In genomic region chr15:65906396-65906795, GRCh38 we compare ENCODE assay signal across 22 cellular contexts. TPM values are rescaled to one million over a fixed set of nuclear protein-coding genes. Genes with fewer than 3 reads are reported as not detected.
DNase-seq lines count a peak whose midpoint lies in the region; ATAC-seq, FAIRE-seq and TF ChIP-seq lines count a peak whose summit lies in the region.
"Had no signal": no experiment of that assay in that cellular context is flagged by ENCODE, and none has a peak within 500 bp of the region (broad histone marks: within the 10 kb centered on the region; RNA-seq: fewer than 3 reads in every experiment).

No MANE protein-coding gene starts in this region.

- H4K20me1 ChIP-seq in PC-3 (ENCODE audit: low read length) = no peaks in the 10 kb centered on the region

- H3K4me3 ChIP-seq in H7 (ENCODE audit: insufficient read depth, low read depth, low read length) (no peak overlapping the region), PC-3 (ENCODE audit: low read length) (no peak overlapping the region), pancreas (no peak overlapping the region), lower leg skin (ENCODE audit: low read depth, poor library complexity, severe bottlenecking) (no peak overlapping the region)
- H3K4me3 ChIP-seq: adrenal gland, SJCRH30, upper lobe of right lung had no signal

- H3K27ac ChIP-seq in PC-3 (ENCODE audit: low read length) (no peak overlapping the region), pancreas (peak overlapping the region in 3 of 4 donors; percentile 2 to 42 (median 12))
- H3K27ac ChIP-seq: adrenal gland, HL-60, SJCRH30, upper lobe of right lung had no signal

- POLR2A ChIA-PET in PC-3 (lab: Charles Lee; ENCODE audit: unreplicated experiment) = no interaction called here

- no peak for FAIRE-seq in pancreas (lab: Jason Lieb, UNC)
- FAIRE-seq: endothelial cell of umbilical vein had no signal

- no peaks in the 10 kb centered on the region for H3K27me3 ChIP-seq in H7 (ENCODE audit: control insufficient read depth, insufficient read depth, low read length)
- no peaks in the 10 kb centered on the region for H3K27me3 ChIP-seq in PC-3 (ENCODE audit: low read length)
- H3K27me3 ChIP-seq in pancreas = no peaks in the 10 kb centered on the region
- H3K27me3 ChIP-seq: adrenal gland, SJCRH30, upper lobe of right lung had no signal

- TF ChIP-seq CTCF in PC-3 (conservative IDR thresholded peaks at IDR 0.05; ENCODE audit: low read depth, low read length) (no peak), pancreas (IDR thresholded peaks at IDR 0.05) (no peak), lower leg skin (IDR thresholded peaks at IDR 0.05) (no peak)

- H3K36me3 ChIP-seq in H7 (replicated peaks; ENCODE audit: control insufficient read depth, insufficient read depth, low read length) (peaks cover 5% of the 10 kb centered on the region), PC-3 (ENCODE audit: low read depth, low read length) (0 out of 2 replicates have a peak, but pooled peaks cover 5% of the 10 kb centered on the region), pancreas (no peaks in the 10 kb centered on the region)
- H3K36me3 ChIP-seq: SJCRH30 had no signal

- no peak overlapping the region for H3K9ac ChIP-seq in PC-3 (ENCODE audit: low read length)

- WGBS in pancreas, 2 donors = 69 to 71% methylated on average over 1 of the region's 1 CpG
- WGBS in lower leg skin, 2 donors = 43 to 61% methylated on average over 1 of the region's 1 CpG

- intact Hi-C loops in PC-3 (cut with micrococcal nuclease) (no loop called here), pancreas (cut with DNase I) (no loop called here), lower leg skin (cut with DNase I; ENCODE audit: low total_unique reads) (no loop called here)

- H3K9me3 ChIP-seq in PC-3 (ENCODE audit: low read length) (no peaks in the 10 kb centered on the region), pancreas (no peaks in the 10 kb centered on the region)
- H3K9me3 ChIP-seq: adrenal gland, SJCRH30, upper lobe of right lung had no signal

- ATAC-seq in PC-3 = peak; percentile 16; the same call in 1 of the 2 replicates
- peak; percentile 64 for ATAC-seq in esophagus mucosa
- ATAC-seq in pancreas = peak; percentile 8 to 67 (median 51)
- no peak for ATAC-seq in HG02642 (IDR thresholded peaks at IDR 0.05; ENCODE audit: poor library complexity, unreplicated experiment)
- ATAC-seq: CD8-positive, alpha-beta T cell; upper lobe of right lung had no signal

- H3F3A ChIP-seq in PC-3 (ENCODE audit: low read length, unreplicated experiment) = no peaks in the 10 kb centered on the region

- H3K4me1 ChIP-seq in PC-3 (ENCODE audit: insufficient read depth, low read length) = peaks cover 30% of the 10 kb centered on the region
- no peaks in the 10 kb centered on the region for H3K4me1 ChIP-seq in pancreas

- CTCF ChIA-PET in PC-3 (lab: Charles Lee) = no interaction called here

- BruUV-seq in PC-3 (replicated peaks; lab: Mats Ljungman, UMichigan) = no TSS peak

- H3K4me2 ChIP-seq in PC-3 (ENCODE audit: low read length) = no peak overlapping the region

- TF ChIP-seq POLR2A in lower leg skin (IDR thresholded peaks at IDR 0.05) = no peak

- H2AFZ ChIP-seq in PC-3 (ENCODE audit: low read length) = no peak overlapping the region

- no peaks in the 10 kb centered on the region for H3K79me2 ChIP-seq in PC-3 (ENCODE audit: low read length)

- no peaks in the 10 kb centered on the region for H3K9me2 ChIP-seq in PC-3 (replicated peaks; ENCODE audit: low read length)

- DNase-seq in H7 = peak; percentile 49
- peak; percentile 58 for DNase-seq in PC-3
- DNase-seq in pancreas = no peak
- DNase-seq in stimulated activated CD4-positive, alpha-beta T cell treated with anti-CD3 and anti-CD28 coated beads, Interleukin-15, amount 100 ng/mL, for 24 hours = no peak
- no peak for DNase-seq in lower leg skin (ENCODE audit: low spot score in 2 of 2)
- no peak for DNase-seq in hepatic stellate cell (ENCODE audit: low spot score)
- DNase-seq: activated CD4-positive, alpha-beta T cell treated with anti-CD3 and anti-CD28 coated beads, Interleukin-2, amount 10 ng/mL, durations not matched to agents 7 days and 5 days; activated CD8-positive, alpha-beta memory T cell treated with anti-CD3 and anti-CD28 coated beads, Interleukin-2, amount 50 U/mL, for 4 hours; activated gamma-delta T cell treated with Interleukin-2 at 50 U/mL for 16 hours; CD8-positive, alpha-beta T cell; DMS79 treated with DMSO at 0.1 percent for 48 hours; foreskin fibroblast; kidney glomerular epithelial cell; NCI-H69; T-helper 1 cell; upper lobe of right lung had no signal

RNA-seq across cellular contexts. Expression of gene RAB11A, which starts 37.1 kb away (rescaled TPM):
- 206 and 229 TPM in 2 replicates for total RNA-seq in H7 (2014; rRNA removed; shearing (Covaris generic))
- total RNA-seq in PC-3 (2014; rRNA removed) = 123 and 171 TPM in 2 replicates
- 458 TPM for total RNA-seq in esophagus mucosa
- 10 to 100 TPM; 46.3 to 98.4 (median 62.0) TPM for total RNA-seq in pancreas
- polyA plus RNA-seq in pancreas = 10 to 100 TPM; 19.8 to 92.0 TPM
- total RNA-seq in lower leg skin = 100 to 1,000 TPM; 451 to 676 (median 466) TPM

Comparison
In these comparisons a context has a peak if more than half of its experiments do, and no peak if none do; other contexts are left out.
1. DNase-seq: peak in H7 (single experiment) and PC-3 (single experiment); none in pancreas (0 of 6), stimulated activated CD4-positive, alpha-beta T cell treated with anti-CD3 and anti-CD28 coated beads, Interleukin-15, amount 100 ng/mL, for 24 hours (single experiment), lower leg skin (0 of 2) and hepatic stellate cell (single experiment).